ENCODE assay signal across 22 cellular contexts in the genomic region with DNA sequence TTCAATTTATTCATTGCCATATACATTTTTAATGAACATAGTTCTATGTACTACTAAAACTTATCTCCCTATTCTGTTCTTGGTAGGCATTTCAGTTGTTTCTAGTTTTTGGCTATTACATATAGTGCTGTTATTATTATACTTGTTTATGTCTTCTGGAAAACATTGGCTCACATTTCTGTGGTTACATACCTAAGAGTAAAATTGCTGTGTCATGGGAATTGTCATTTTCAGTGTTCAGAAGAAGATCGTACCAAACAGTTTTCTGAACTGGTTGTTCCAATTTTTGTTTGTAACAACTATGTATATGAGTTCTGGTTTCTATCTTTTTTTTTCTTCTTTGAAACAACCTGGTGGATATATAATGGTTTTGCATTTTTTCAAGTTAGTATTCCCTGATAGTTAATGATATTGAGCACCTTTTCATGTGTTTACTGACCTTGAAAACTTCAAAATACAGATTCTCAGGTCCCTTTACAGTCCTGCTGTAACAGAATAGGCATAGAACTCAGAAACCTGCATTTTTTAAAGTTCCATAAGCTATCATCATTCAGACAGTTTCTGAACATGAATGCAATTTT.
"Had no signal": no experiment of that assay in that cellular context is flagged by ENCODE, and none has a peak within 500 bp of the region (broad histone marks: within the 10 kb centered on the region; RNA-seq: fewer than 3 reads in every experiment).

No MANE protein-coding gene starts in this region.

- DNase-seq: activated CD4-positive, alpha-beta T cell treated with anti-CD3 and anti-CD28 coated beads for 36 hours; activated CD4-positive, alpha-beta T cell treated with anti-CD3 and anti-CD28 coated beads, Interleukin-2, amount 50 U/mL, for 4 hours; activated CD8-positive, alpha-beta memory T cell treated with anti-CD3 and anti-CD28 coated beads, Interleukin-2, amount 50 U/mL, for 48 hours; activated naive CD4-positive, alpha-beta T cell treated with Interleukin-2 at 50 U/mL for 16 hours; activated naive CD8-positive, alpha-beta T cell treated with anti-CD3 and anti-CD28 coated beads for 36 hours; activated T-cell treated with anti-CD3 and anti-CD28 coated beads, Interleukin-2, amount 50 U/mL, for 4 hours; amniotic stem cell; dermis blood vessel endothelial cell; effector memory CD4-positive, alpha-beta T cell; gastrocnemius medialis; hypothalamus; midbrain; retina; stimulated activated CD4-positive, alpha-beta T cell treated with anti-CD3 and anti-CD28 coated beads, Interleukin-4, amount 100 ng/mL, for 24 hours; stimulated activated naive CD4-positive, alpha-beta T cell treated with Interleukin-2 at 50 U/mL for 16 hours; T1000 had no signal

- H3K4me3 ChIP-seq: cardiac muscle cell, gastrocnemius medialis, thoracic aorta, vagina had no signal

- H3K27ac ChIP-seq: cardiac muscle cell, thoracic aorta, vagina had no signal

- H3K9me3 ChIP-seq: gastrocnemius medialis, thoracic aorta, vagina had no signal

- H3K4me1 ChIP-seq: vagina had no signal

- ATAC-seq: activated CD4-positive, alpha-beta T cell treated with anti-CD3 and anti-CD28 coated beads for 36 hours; activated T-cell treated with anti-CD3 and anti-CD28 coated beads, Interleukin-2, amount 50 U/mL, for 4 hours; esophagus mucosa; gastrocnemius medialis; natural killer cell treated with Interleukin-12 subunit alpha and Interleukin-12 subunit beta and Interleukin-15 and Interleukin-18, amount 100 ng/mL, for 72 hours; WTC11 had no signal
